In genomic region chr12:62210422-62210821, GRCh38 we compare ENCODE assay signal across 1 cellular context.
TF ChIP-seq lines count a peak whose summit lies in the region.

No MANE protein-coding gene starts in this region.

TF ChIP-seq in K562, 482 proteins besides CTCF, POLR2A, EP300 and RAD21 (continued from another document):
- no peak for TF ChIP-seq TCF7L2 (IDR thresholded peaks at IDR 0.05; ENCODE audit: low read depth, low read length)
- peak; percentile 57 for TF ChIP-seq MEIS2 (IDR thresholded peaks at IDR 0.05; ENCODE audit: partially characterized antibody)
- no peak for TF ChIP-seq KDM4B (IDR thresholded peaks at IDR 0.05; ENCODE audit: borderline replicate concordance in 2 of 2, low read depth in 1 of 2)
- TF ChIP-seq BRD4 (IDR thresholded peaks at IDR 0.05): no peak
- TF ChIP-seq EWSR1 (IDR thresholded peaks at IDR 0.05; ENCODE audit: borderline replicate concordance, low read depth, partially characterized antibody): no peak
- TF ChIP-seq ZNF589 (CRISPR knock-in tag; IDR thresholded peaks at IDR 0.05; ENCODE audit: low read depth): no peak
- TF ChIP-seq HLTF (IDR thresholded peaks at IDR 0.05): no peak
- TF ChIP-seq KLF6 (CRISPR knock-in tag; IDR thresholded peaks at IDR 0.05; ENCODE audit: borderline replicate concordance): no peak
- no peak for TF ChIP-seq NR2C1 (IDR thresholded peaks at IDR 0.05)
- TF ChIP-seq NR2C1 (tag; IDR thresholded peaks at IDR 0.05): no peak
- TF ChIP-seq FOXA3 (CRISPR knock-in tag; conservative IDR thresholded peaks at IDR 0.05 in 1 of 2, IDR thresholded peaks at IDR 0.05 in 1 of 2): no peak
- TF ChIP-seq ATF3 (IDR thresholded peaks at IDR 0.05): no peak
- TF ChIP-seq ATF3 (CRISPR knock-in tag; conservative IDR thresholded peaks at IDR 0.05): no peak
- no peak for TF ChIP-seq CHD1 (IDR thresholded peaks at IDR 0.05; ENCODE audit: low read length)
